Comparison of ENCODE assay signal across 16 cellular contexts in genomic region chr11:108984548-108984947, GRCh38.
"Had no signal": no experiment of that assay in that cellular context is flagged by ENCODE, and none has a peak within 500 bp of the region (broad histone marks: within the 10 kb centered on the region; RNA-seq: fewer than 3 reads in every experiment).

No MANE protein-coding gene starts in this region.

- H3K27me3 ChIP-seq: adrenal gland, colonic mucosa, esophagus squamous epithelium, tibial artery, uterus had no signal

- H3K4me1 ChIP-seq: adrenal gland, colonic mucosa, esophagus squamous epithelium, prostate gland, uterus had no signal

- H3K27ac ChIP-seq: adrenal gland, colonic mucosa, esophagus squamous epithelium, prostate gland, tibial artery, uterus had no signal

- FAIRE-seq: kidney had no signal

- H3K9me3 ChIP-seq: adrenal gland, colonic mucosa, esophagus squamous epithelium, prostate gland, uterus had no signal

- H3K36me3 ChIP-seq: adrenal gland, colonic mucosa, esophagus squamous epithelium, prostate gland, tibial artery, uterus had no signal

- ATAC-seq: activated CD8-positive, alpha-beta T cell treated with anti-CD3 and anti-CD28 coated beads for 36 hours; activated T-cell treated with anti-CD3 and anti-CD28 coated beads, Interleukin-2, amount 50 U/mL, for 4 hours had no signal

- H3K4me3 ChIP-seq: adrenal gland, colonic mucosa, esophagus squamous epithelium, prostate gland, tibial artery, uterus had no signal

- DNase-seq: activated B cell treated with CpG ODN at 0.5 μM for 24 hours; activated CD4-positive, alpha-beta T cell treated with anti-CD3 and anti-CD28 coated beads for 48 hours; activated CD8-positive, alpha-beta T cell treated with anti-CD3 and anti-CD28 coated beads for 36 hours; activated effector memory CD4-positive, alpha-beta T cell treated with Interleukin-2 at 50 U/mL for 16 hours; activated T-cell treated with anti-CD3 and anti-CD28 coated beads, Interleukin-2, amount 50 U/mL, for 4 hours; adrenal gland; caudate nucleus; colonic mucosa; esophagus squamous epithelium; kidney; stimulated activated CD4-positive, alpha-beta T cell treated with anti-CD3 and anti-CD28 coated beads, Interleukin-12 subunit alpha, Interleukin-12 subunit beta, amount 100 ng/mL, for 4 hours; stimulated activated CD4-positive, alpha-beta T cell treated with anti-CD3 and anti-CD28 coated beads, Interleukin-2, amount 100 ng/mL, for 24 hours; T-helper 2 cell; tibial artery; uterus had no signal
